1 cellular context compared by ENCODE assay signal in the genomic region with DNA sequence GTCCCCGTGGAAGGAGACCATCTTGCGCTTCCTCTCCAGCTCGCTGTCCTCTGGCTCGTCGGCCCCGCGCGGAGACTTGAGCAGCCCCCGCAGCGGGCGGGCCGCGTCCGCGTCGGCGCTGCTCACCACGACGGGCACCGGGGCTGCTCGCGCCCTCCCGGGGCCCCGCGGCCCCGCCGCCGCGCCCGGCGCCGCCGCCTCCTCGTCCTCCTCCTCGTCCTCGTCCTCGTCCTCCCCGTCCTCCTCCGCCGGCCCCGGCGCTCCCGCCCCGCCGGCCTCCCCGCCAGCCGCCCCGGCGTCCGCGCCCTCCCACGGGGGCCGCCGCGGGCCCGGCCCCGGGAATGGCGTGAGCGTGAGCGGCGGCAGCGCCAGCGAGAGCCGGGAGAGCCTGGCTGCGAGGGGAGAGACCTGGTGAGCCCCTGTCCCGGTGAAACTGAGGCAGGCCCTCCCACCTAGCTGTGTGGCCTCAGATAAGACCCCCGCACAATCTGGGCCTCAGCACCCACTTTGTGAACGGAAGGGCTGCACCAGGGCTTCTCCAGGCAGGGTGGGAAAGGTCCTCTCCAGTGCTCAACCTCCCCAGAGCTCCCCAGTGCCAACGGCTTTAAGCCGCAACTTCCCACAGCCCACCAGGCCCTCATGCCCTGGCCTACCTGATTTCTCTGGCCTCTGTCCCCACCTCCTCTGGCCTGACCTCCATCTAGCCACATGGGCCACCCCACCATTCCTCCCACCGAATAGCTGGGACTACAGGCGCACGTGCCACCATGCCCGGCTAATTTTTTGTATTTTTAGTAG.
TF ChIP-seq lines count a peak whose summit lies in the region.

No MANE protein-coding gene starts in this region.

TF ChIP-seq in WTC11, 78 proteins besides CTCF, POLR2A, EP300 and RAD21 (continued from another document):
- TF ChIP-seq, protein P1, sequence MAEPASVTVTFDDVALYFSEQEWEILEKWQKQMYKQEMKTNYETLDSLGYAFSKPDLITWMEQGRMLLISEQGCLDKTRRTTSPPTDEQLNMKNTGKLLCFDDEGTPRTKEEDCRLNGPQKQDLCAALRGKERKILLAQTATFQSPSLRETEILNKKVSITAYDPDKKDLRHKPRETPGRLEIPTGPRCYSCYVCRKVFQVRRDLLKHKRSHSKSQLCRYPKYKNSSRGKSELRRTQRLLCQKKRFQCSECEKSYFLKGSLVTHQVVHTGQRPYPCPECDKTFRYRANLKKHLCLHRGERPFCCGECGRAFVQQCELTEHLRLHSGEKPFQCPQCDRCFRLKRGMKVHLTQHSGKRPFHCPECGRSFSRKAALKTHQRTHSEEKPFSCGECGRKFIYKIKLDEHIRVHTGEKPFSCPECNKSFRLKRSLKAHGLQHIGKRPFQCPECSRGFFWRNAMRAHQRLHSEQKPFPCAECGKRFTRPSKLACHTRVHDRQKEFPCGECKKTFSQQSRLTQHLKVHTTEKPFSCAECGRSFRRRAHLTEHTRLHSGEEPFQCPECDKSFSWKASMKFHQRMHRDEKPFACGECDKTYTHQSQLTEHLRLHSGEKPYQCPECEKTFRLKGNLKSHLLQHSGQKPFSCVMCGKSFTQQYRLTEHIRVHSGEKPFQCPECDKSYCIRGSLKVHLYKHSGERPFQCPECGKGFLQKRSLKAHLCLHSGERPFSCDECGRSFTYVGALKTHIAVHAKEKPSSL (CRISPR knock-in tag; conservative IDR thresholded peaks at IDR 0.05): no peak
- TF ChIP-seq KAT7 (CRISPR knock-in tag; IDR thresholded peaks at IDR 0.05; ENCODE audit: borderline replicate concordance) (0 out of 2 replicates have a peak, but pooled peaks have one; percentile 8), RELA (CRISPR knock-in tag; IDR thresholded peaks at IDR 0.05; ENCODE audit: borderline replicate concordance) (no peak), JAZF1 (CRISPR knock-in tag; IDR thresholded peaks at IDR 0.05) (no peak)
- TF ChIP-seq, protein P2, sequence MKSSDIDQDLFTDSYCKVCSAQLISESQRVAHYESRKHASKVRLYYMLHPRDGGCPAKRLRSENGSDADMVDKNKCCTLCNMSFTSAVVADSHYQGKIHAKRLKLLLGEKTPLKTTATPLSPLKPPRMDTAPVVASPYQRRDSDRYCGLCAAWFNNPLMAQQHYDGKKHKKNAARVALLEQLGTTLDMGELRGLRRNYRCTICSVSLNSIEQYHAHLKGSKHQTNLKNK (CRISPR knock-in tag; IDR thresholded peaks at IDR 0.05): no peak
